ENCODE assay signal across 16 cellular contexts in the genomic region with DNA sequence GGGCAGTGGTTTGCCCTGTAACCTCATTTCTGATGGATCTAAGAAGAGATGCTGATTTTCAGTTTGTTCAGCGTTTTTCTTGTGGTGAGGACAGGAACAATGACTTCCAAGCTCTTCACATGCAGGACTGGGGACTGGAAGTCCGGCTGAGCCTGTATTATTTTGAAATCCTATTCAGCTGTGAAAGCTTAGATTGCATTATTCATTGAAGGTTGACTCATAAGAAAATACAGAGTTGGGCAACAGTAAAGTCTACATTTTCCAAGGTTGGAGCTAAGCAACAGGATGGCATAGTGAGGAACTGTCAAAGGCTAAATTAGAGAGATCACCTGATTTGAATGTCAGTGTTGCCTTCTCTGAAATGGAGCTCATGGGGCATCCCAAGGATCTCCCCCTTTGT.
DNase-seq lines count a peak whose midpoint lies in the region; ATAC-seq, FAIRE-seq and TF ChIP-seq lines count a peak whose summit lies in the region.
"Had no signal": no experiment of that assay in that cellular context is flagged by ENCODE, and none has a peak within 500 bp of the region (broad histone marks: within the 10 kb centered on the region; RNA-seq: fewer than 3 reads in every experiment).

No MANE protein-coding gene starts in this region.

- no peak overlapping the region for H3K4me3 ChIP-seq in epithelial cell of proximal tubule (ENCODE audit: low read depth, low read length)
- no peak overlapping the region for H3K4me3 ChIP-seq in trophoblast cell (ENCODE audit: low read depth, low read length)
- H3K4me3 ChIP-seq in SJCRH30 = no peak overlapping the region

- H3K27me3 ChIP-seq in trophoblast cell (ENCODE audit: insufficient read depth, low read length) (no peaks in the 10 kb centered on the region), SJCRH30 (no peaks in the 10 kb centered on the region)

- H4K12ac ChIP-seq in trophoblast cell (ENCODE audit: low read depth, low read length) = no peak overlapping the region

- H3K27ac ChIP-seq in trophoblast cell (ENCODE audit: low read depth, low read length) (no peak overlapping the region), SJCRH30 (no peak overlapping the region)
- H3K27ac ChIP-seq: parathyroid adenoma had no signal

- no peak overlapping the region for H3K9ac ChIP-seq in trophoblast cell (ENCODE audit: low read length)
- H3K9ac ChIP-seq: parathyroid adenoma had no signal

- H3K14ac ChIP-seq in trophoblast cell (ENCODE audit: low read length) = no peak overlapping the region

- WGBS in trophoblast cell (ENCODE audit: extremely low coverage, insufficient coverage, insufficient read length) = no CpG with 5 or more reads among the region's 2 CpGs

- H3K4me1 ChIP-seq in trophoblast cell (ENCODE audit: control insufficient read depth in 1 of 2, insufficient read depth in 2 of 2, low read length in 2 of 2) (no peaks in the 10 kb centered on the region), SJCRH30 (peaks cover 9% of the 10 kb centered on the region; the same call in 1 of the 2 replicates)
- H3K4me1 ChIP-seq: Caco-2, parathyroid adenoma had no signal

- H2BK5ac ChIP-seq in trophoblast cell (ENCODE audit: low read depth, low read length, poor library complexity) = no peak overlapping the region

- ATAC-seq in GM21825 (IDR thresholded peaks at IDR 0.05; ENCODE audit: unreplicated experiment) = no peak
- ATAC-seq: left colon had no signal

- H3K79me1 ChIP-seq in trophoblast cell (ENCODE audit: low read length) = no peaks in the 10 kb centered on the region

- H2BK12ac ChIP-seq in trophoblast cell (ENCODE audit: low read length) = no peak overlapping the region

- H3K9me3 ChIP-seq in trophoblast cell (ENCODE audit: insufficient read depth, low read depth, low read length) (peaks cover 2% of the 10 kb centered on the region), SJCRH30 (replicated peaks) (no peaks in the 10 kb centered on the region)
- H3K9me3 ChIP-seq: Caco-2 had no signal

- no peak overlapping the region for H3K4me2 ChIP-seq in trophoblast cell (ENCODE audit: low read length)

- FAIRE-seq in RCC 7860 (lab: Jason Lieb, UNC) = peak; percentile 80

- H2AK5ac ChIP-seq in trophoblast cell (ENCODE audit: low read length) = no peak overlapping the region

- no peak overlapping the region for H4K8ac ChIP-seq in trophoblast cell (ENCODE audit: low read depth, low read length)

- no peak overlapping the region for H3K18ac ChIP-seq in trophoblast cell (ENCODE audit: low read length)

- H3K23ac ChIP-seq in trophoblast cell (ENCODE audit: low read length) = no peak overlapping the region

- no peak overlapping the region for H4K91ac ChIP-seq in trophoblast cell (ENCODE audit: low read depth, low read length)

- no peak overlapping the region for H2AFZ ChIP-seq in trophoblast cell (ENCODE audit: insufficient read depth, low read length, poor library complexity)
- H2AFZ ChIP-seq: parathyroid adenoma had no signal

- no peak for TF ChIP-seq CTCF in epithelial cell of proximal tubule (conservative IDR thresholded peaks at IDR 0.05; ENCODE audit: low read depth, low read length)

- no peak overlapping the region for H2BK120ac ChIP-seq in trophoblast cell (ENCODE audit: insufficient read depth, low read length, poor library complexity)

- DNase-seq in Daoy (ENCODE audit: low read depth) (peak; percentile 65), RCC 7860 (ENCODE audit: low spot score) (peak; percentile 74), epithelial cell of proximal tubule (ENCODE audit: low read depth) (peak; percentile 86), trophoblast cell (peak; percentile 36 to 64), SJCRH30 (no peak), NCI-H2196 (lab: John Stamatoyannopoulos, UW; ENCODE audit: unreplicated experiment) (no peak)
- no peak for DNase-seq in activated naive CD4-positive, alpha-beta T cell treated with Interleukin-2 at 50 U/mL for 16 hours
- DNase-seq: activated CD4-positive, alpha-beta T cell treated with anti-CD3 and anti-CD28 coated beads, Interleukin-2, amount 10 ng/mL, durations not matched to agents 7 days and 5 days; activated naive CD4-positive, alpha-beta T cell treated with anti-CD3 and anti-CD28 coated beads, Interleukin-2, amount 10 ng/mL, durations not matched to agents 7 days and 5 days; Caco-2; effector memory CD4-positive, alpha-beta T cell; left colon; NCI-H2081 treated with DMSO at 0.1 percent for 48 hours; SHP77 had no signal

- H3K36me3 ChIP-seq in trophoblast cell (ENCODE audit: control insufficient read depth in 1 of 2, insufficient read depth in 2 of 2, low read length in 2 of 2) = no peaks in the 10 kb centered on the region
- H3K36me3 ChIP-seq in SJCRH30 = no peaks in the 10 kb centered on the region

- no peaks in the 10 kb centered on the region for H3K79me2 ChIP-seq in trophoblast cell (ENCODE audit: control insufficient read depth, insufficient read depth, low read length, poor library complexity)
- H3K79me2 ChIP-seq: parathyroid adenoma had no signal

- no peak overlapping the region for H3K4ac ChIP-seq in trophoblast cell (ENCODE audit: low read depth, low read length)

Comparison
In these comparisons a context has a peak if more than half of its experiments do, and no peak if none do; other contexts are left out.
1. DNase-seq: peak in Daoy (single experiment), RCC 7860 (single experiment), epithelial cell of proximal tubule (single experiment) and trophoblast cell (2 of 2); none in SJCRH30 (0 of 2), NCI-H2196 (single experiment) and activated naive CD4-positive, alpha-beta T cell treated with Interleukin-2 at 50 U/mL for 16 hours (single experiment).